ENCODE assay signal across 8 cellular contexts in genomic region chr9:111957856-111958631, GRCh38.
DNase-seq lines count a peak whose midpoint lies in the region; ATAC-seq and TF ChIP-seq lines count a peak whose summit lies in the region.

No MANE protein-coding gene starts in this region.

- H3K9ac ChIP-seq in neural progenitor cell, result no peak overlapping the region

- TF ChIP-seq CTCF in neural progenitor cell (IDR thresholded peaks at IDR 0.05), result no peak

- no peaks in the 10 kb centered on the region for H3F3A ChIP-seq in neural progenitor cell (ENCODE audit: low read depth)

- no peaks in the 10 kb centered on the region for H3K9me3 Mint-ChIP-seq in effector memory CD8-positive, alpha-beta T cell
- no peaks in the 10 kb centered on the region for H3K9me3 Mint-ChIP-seq in neural progenitor cell

- no peak overlapping the region for H3K4me2 ChIP-seq in neural progenitor cell

- peak overlapping the region; percentile 11 for H2AFZ ChIP-seq in neural progenitor cell (replicated peaks)

- no peaks in the 10 kb centered on the region for H3K36me3 Mint-ChIP-seq in effector memory CD8-positive, alpha-beta T cell (ENCODE audit: insufficient read depth)
- no peaks in the 10 kb centered on the region for H3K36me3 Mint-ChIP-seq in neural progenitor cell

- H3K4me3 Mint-ChIP-seq in effector memory CD8-positive, alpha-beta T cell, result peak overlapping the region; percentile 54 to 67
- H3K4me3 Mint-ChIP-seq in neural progenitor cell, result peak overlapping the region; percentile 64

- no peaks in the 10 kb centered on the region for H3K79me2 ChIP-seq in neural progenitor cell (ENCODE audit: low read depth)

- H3K27me3 ChIP-seq in neural progenitor cell, result no peaks in the 10 kb centered on the region

- no peaks in the 10 kb centered on the region for H3K9me3 ChIP-seq in neural progenitor cell (ENCODE audit: low read depth)

- DNase-seq in NCI-H510A treated with DMSO at 0.1 percent for 48 hours (lab: John Stamatoyannopoulos, UW), result peak; percentile 85
- no peak for DNase-seq in NCI-H510A (lab: John Stamatoyannopoulos, UW)
- DNase-seq in SIG-M5 (lab: John Stamatoyannopoulos, UW), result peak; percentile 43
- DNase-seq in effector memory CD8-positive, alpha-beta T cell, result no peak
- DNase-seq in neural progenitor cell (ENCODE audit: low spot score), result no peak
- DNase-seq in NCI-H187 (lab: John Stamatoyannopoulos, UW), result no peak
- DNase-seq in cerebellum (ENCODE audit: low spot score), result no peak

- H3K4me1 ChIP-seq in neural progenitor cell, result no peaks in the 10 kb centered on the region

- no peak overlapping the region for H3K4me3 ChIP-seq in neural progenitor cell

- peak; percentile 64 for ATAC-seq in HG03159 (IDR thresholded peaks at IDR 0.05; ENCODE audit: unreplicated experiment)
- ATAC-seq in effector memory CD8-positive, alpha-beta T cell (replicated peaks), result peak; percentile 59

- H4K20me1 ChIP-seq in neural progenitor cell (ENCODE audit: low read depth), result no peaks in the 10 kb centered on the region

- no peak overlapping the region for H3K27ac ChIP-seq in neural progenitor cell

- H3K27me3 Mint-ChIP-seq in effector memory CD8-positive, alpha-beta T cell, result no peaks in the 10 kb centered on the region
- peaks cover 2% of the 10 kb centered on the region for H3K27me3 Mint-ChIP-seq in neural progenitor cell (ENCODE audit: insufficient read depth, low read depth)

- H3K4me1 Mint-ChIP-seq in effector memory CD8-positive, alpha-beta T cell (ENCODE audit: low read depth in 2 of 2), result peaks cover 13 to 14% of the 10 kb centered on the region in 2 donors
- peaks cover 14% of the 10 kb centered on the region for H3K4me1 Mint-ChIP-seq in neural progenitor cell

- H3K36me3 ChIP-seq in neural progenitor cell, result no peaks in the 10 kb centered on the region

- H3K27ac Mint-ChIP-seq in effector memory CD8-positive, alpha-beta T cell, result peak overlapping the region in 1 of 2 donors; percentile 71
- peak overlapping the region; percentile 85 for H3K27ac Mint-ChIP-seq in neural progenitor cell

Comparison
In these comparisons a context has a peak if more than half of its experiments do, and no peak if none do; other contexts are left out.
1. DNase-seq: peak in NCI-H510A treated with DMSO at 0.1 percent for 48 hours (single experiment) and SIG-M5 (single experiment); none in NCI-H510A (single experiment), effector memory CD8-positive, alpha-beta T cell (0 of 3), neural progenitor cell (single experiment), NCI-H187 (0 of 2) and cerebellum (single experiment).